In the genomic region with DNA sequence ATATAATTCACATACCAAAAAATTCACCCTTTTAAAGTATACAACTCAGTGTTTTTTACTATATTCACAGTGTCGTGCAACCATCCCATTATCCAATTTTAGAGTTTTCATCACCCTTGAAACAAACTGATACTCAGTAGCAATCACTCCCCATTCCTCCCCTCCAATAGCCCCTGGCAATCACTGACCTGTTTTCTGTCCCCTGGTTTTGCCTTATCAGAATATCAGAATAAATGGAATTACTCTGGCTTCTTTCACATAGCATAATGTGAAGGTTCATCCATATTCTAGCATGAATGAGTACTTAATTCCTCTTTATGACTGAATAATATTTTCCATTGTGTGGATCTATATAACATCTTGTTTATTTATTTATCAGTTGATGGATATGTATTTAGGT, we compare ENCODE assay signal across 8 cellular contexts.
"Had no signal": no experiment of that assay in that cellular context is flagged by ENCODE, and none has a peak within 500 bp of the region (broad histone marks: within the 10 kb centered on the region; RNA-seq: fewer than 3 reads in every experiment).

No MANE protein-coding gene starts in this region.

- ATAC-seq: GM23338, K562 had no signal

- DNase-seq: H9, HCEC 1CT, IMR-90 had no signal

- FAIRE-seq: H1, H54, HTR-8/SVneo, K562 had no signal

- H3K4me3 ChIP-seq: GM23338, K562 had no signal
